In the genomic region with DNA sequence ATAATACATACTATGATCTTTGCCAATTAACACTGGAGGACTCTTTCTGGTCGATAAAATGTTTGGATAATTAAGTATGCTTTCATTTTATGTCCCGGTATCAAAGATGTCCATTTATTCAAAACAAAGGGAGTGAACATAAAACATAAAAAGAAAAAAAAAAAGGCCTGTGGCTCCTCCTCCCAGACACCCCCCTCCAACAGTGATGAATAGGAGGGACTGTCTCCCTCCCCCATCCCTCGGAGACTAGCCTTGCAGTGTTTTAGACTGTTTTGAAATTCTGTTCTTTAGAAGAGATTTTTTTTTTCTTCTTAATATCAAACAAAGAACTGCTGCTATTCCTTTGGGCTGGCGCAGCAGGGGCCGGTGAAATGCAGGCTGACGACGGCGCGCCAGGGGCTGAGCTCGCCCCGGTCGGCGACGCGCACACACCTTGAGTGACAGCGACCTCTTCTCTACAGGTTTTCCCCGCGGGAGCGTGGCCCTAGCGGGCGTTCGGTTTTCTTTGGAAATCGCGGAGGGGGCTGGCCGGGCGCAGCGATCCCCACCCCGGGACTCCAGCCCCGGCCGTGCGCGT, we compare ENCODE assay signal across 8 cellular contexts. TPM values are rescaled to one million over a fixed set of nuclear protein-coding genes. Genes with fewer than 3 reads are reported as not detected.
A peak's percentile ranks its signal among the peaks of the same experiment; 100 is the strongest.
DNase-seq lines count a peak whose midpoint lies in the region; ATAC-seq and TF ChIP-seq lines count a peak whose summit lies in the region.

A gene with protein sequence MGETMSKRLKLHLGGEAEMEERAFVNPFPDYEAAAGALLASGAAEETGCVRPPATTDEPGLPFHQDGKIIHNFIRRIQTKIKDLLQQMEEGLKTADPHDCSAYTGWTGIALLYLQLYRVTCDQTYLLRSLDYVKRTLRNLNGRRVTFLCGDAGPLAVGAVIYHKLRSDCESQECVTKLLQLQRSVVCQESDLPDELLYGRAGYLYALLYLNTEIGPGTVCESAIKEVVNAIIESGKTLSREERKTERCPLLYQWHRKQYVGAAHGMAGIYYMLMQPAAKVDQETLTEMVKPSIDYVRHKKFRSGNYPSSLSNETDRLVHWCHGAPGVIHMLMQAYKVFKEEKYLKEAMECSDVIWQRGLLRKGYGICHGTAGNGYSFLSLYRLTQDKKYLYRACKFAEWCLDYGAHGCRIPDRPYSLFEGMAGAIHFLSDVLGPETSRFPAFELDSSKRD (plus strand): TSS at position 235 of the 577 bp plus-strand sequence. CDS start 689 bp downstream, outside the sequence.

- no peaks in the 10 kb centered on the region for H3K27me3 Mint-ChIP-seq in T-cell
- peaks cover 1% of the 10 kb centered on the region for H3K27me3 Mint-ChIP-seq in stimulated activated memory B cell treated with anti-CD40 and anti-IgM and Interleukin-4, amounts not matched to agents 10 μg/mL and 1 μg/mL and 100 μg/mL, for 72 hours

- H3K4me1 Mint-ChIP-seq in T-cell: peaks cover 10 to 33% (median 19%) of the 10 kb centered on the region in 3 donors
- H3K4me1 Mint-ChIP-seq in stimulated activated memory B cell treated with anti-CD40 and anti-IgM and Interleukin-4, amounts not matched to agents 10 μg/mL and 1 μg/mL and 100 μg/mL, for 72 hours: peaks cover 31% of the 10 kb centered on the region

- TF ChIP-seq CTCF in GM06990 (IDR thresholded peaks at IDR 0.05; ENCODE audit: insufficient read depth, low read length, poor library complexity, severe bottlenecking): no peak

- no peaks in the 10 kb centered on the region for H4K20me1 ChIP-seq in GM23248 (ENCODE audit: insufficient read depth)

- peaks cover 22% of the 10 kb centered on the region for H3K4me1 ChIP-seq in GM23248 (ENCODE audit: insufficient read depth)

- H3K9me3 Mint-ChIP-seq in T-cell: no peaks in the 10 kb centered on the region
- H3K9me3 Mint-ChIP-seq in stimulated activated memory B cell treated with anti-CD40 and anti-IgM and Interleukin-4, amounts not matched to agents 10 μg/mL and 1 μg/mL and 100 μg/mL, for 72 hours: no peaks in the 10 kb centered on the region

- peaks cover 7% of the 10 kb centered on the region for H3F3A ChIP-seq in GM23248 (ENCODE audit: insufficient read depth)

- H3K4me3 Mint-ChIP-seq in T-cell: peak within 1 kb of the TSS; percentile 91 to 98 (median 93)
- peak within 1 kb of the TSS; percentile 81 for H3K4me3 Mint-ChIP-seq in stimulated activated memory B cell treated with anti-CD40 and anti-IgM and Interleukin-4, amounts not matched to agents 10 μg/mL and 1 μg/mL and 100 μg/mL, for 72 hours

- H3K4me2 ChIP-seq in GM23248 (ENCODE audit: unreplicated experiment): peak within 1 kb of the TSS; percentile 86

- ATAC-seq in T-cell (replicated peaks in 1 of 4): peak; percentile 29 to 34 (median 32)
- ATAC-seq in stimulated activated memory B cell treated with anti-CD40 and anti-IgM and Interleukin-4, amounts not matched to agents 10 μg/mL and 1 μg/mL and 100 μg/mL, for 72 hours: peak; percentile 42

- peak within 1 kb of the TSS; percentile 89 for H3K9ac ChIP-seq in GM23248

- POLR2A ChIA-PET in T-cell (lab: Charles Lee): interaction anchor here in 1 of 2 donors (0.9 to 1.8 kb wide), 2 partner anchors 11 to 56 kb away, joined by 3 to 8 read pairs; no protein-coding TSS in a partner anchor

- H3K9me2 ChIP-seq in GM23248 (ENCODE audit: insufficient read depth): no peaks in the 10 kb centered on the region

- no peaks in the 10 kb centered on the region for H3K36me3 ChIP-seq in GM06990 (ENCODE audit: control insufficient read depth, insufficient read depth, low read length)
- no peaks in the 10 kb centered on the region for H3K36me3 ChIP-seq in GM23248 (ENCODE audit: low read depth)
- H3K36me3 ChIP-seq in KOPT-K1 (ENCODE audit: insufficient read depth, low read length): no peaks in the 10 kb centered on the region

- no peaks in the 10 kb centered on the region for H3K36me3 Mint-ChIP-seq in T-cell
- H3K36me3 Mint-ChIP-seq in stimulated activated memory B cell treated with anti-CD40 and anti-IgM and Interleukin-4, amounts not matched to agents 10 μg/mL and 1 μg/mL and 100 μg/mL, for 72 hours: peaks cover 6% of the 10 kb centered on the region

- peak within 1 kb of the TSS; percentile 85 for H3K4me3 ChIP-seq in GM06990 (replicated peaks; ENCODE audit: low read depth, low read length)
- peak within 1 kb of the TSS; percentile 99 for H3K4me3 ChIP-seq in GM23248

- H3K27ac ChIP-seq in GM23248 (peak within 1 kb of the TSS; percentile 86), KOPT-K1 (ENCODE audit: low read depth, low read length, poor library complexity, severe bottlenecking) (peak within 1 kb of the TSS; percentile 98)

- WGBS in GM23248 (ENCODE audit: low coverage in 1 of 2, low lambda C conversion rate in 2 of 2, missing lambda C conversion rate in 2 of 2), 2 experiments: 1 to 3% methylated on average over 32 of the region's 32 CpGs

- DNase-seq in GM06990 (ENCODE audit: extremely low read depth, insufficient read length) (no peak), GM23248 (peak; percentile 60), T-cell (peak in 22 of 34 experiments; percentile 6 to 55 (median 28)), dermis microvascular lymphatic vessel endothelial cell (ENCODE audit: low read depth in 2 of 2) (peak in 1 of 2 donors; percentile 51), medulla oblongata (ENCODE audit: extremely low spot score) (peak; percentile 76), HK-2 (ENCODE audit: unreplicated experiment) (no peak)

- H3K79me2 ChIP-seq in GM23248 (ENCODE audit: insufficient read depth): peaks cover 23% of the 10 kb centered on the region

- no peaks in the 10 kb centered on the region for H3K27me3 ChIP-seq in GM06990 (replicated peaks; ENCODE audit: control insufficient read depth, insufficient read depth, low read length)
- no peaks in the 10 kb centered on the region for H3K27me3 ChIP-seq in GM23248 (replicated peaks; ENCODE audit: insufficient read depth)

- CTCF ChIA-PET in T-cell (lab: Charles Lee): interaction anchor here in 1 of 2 donors (1.2 to 1.9 kb wide), 2 partner anchors 56 to 606 kb away, joined by 3 to 20 read pairs; a partner anchor contains a TSS

- H3K9me3 ChIP-seq in GM23248 (ENCODE audit: low read depth): no peaks in the 10 kb centered on the region
- H3K9me3 ChIP-seq in KOPT-K1 (ENCODE audit: insufficient read depth, low read length, poor library complexity, severe bottlenecking): no peaks in the 10 kb centered on the region

- in situ Hi-C loops in GM23248 (cut with MboI): no loop called here

- H3K27ac Mint-ChIP-seq in T-cell: peak within 1 kb of the TSS; percentile 97
- peak within 1 kb of the TSS; percentile 96 for H3K27ac Mint-ChIP-seq in stimulated activated memory B cell treated with anti-CD40 and anti-IgM and Interleukin-4, amounts not matched to agents 10 μg/mL and 1 μg/mL and 100 μg/mL, for 72 hours

- H2AFZ ChIP-seq in GM23248: peak within 1 kb of the TSS; percentile 86

RNA-seq across cellular contexts. Expression of the gene that starts here (rescaled TPM):
- total RNA-seq in GM23248 (2014; rRNA removed; shearing (Covaris generic)): 11.0 and 11.7 TPM in 2 replicates
- 12.8 and 13.8 TPM in 2 replicates for polyA plus RNA-seq in GM23248 (2016; fragmentation: Nextera tagmentation; extraction: Ambion mirVana)
- total RNA-seq in T-cell: 1 to 10 TPM; 5.0 to 6.4 (median 6.1) TPM
- 14.2 and 18.3 TPM in 2 replicates for total RNA-seq in dermis microvascular lymphatic vessel endothelial cell

Comparison
In these comparisons a context has a peak if more than half of its experiments do, and no peak if none do; other contexts are left out.
1. DNase-seq: peak in GM23248 (single experiment), T-cell (22 of 34) and medulla oblongata (single experiment); none in GM06990 (single experiment) and HK-2 (single experiment).